In the genomic region with DNA sequence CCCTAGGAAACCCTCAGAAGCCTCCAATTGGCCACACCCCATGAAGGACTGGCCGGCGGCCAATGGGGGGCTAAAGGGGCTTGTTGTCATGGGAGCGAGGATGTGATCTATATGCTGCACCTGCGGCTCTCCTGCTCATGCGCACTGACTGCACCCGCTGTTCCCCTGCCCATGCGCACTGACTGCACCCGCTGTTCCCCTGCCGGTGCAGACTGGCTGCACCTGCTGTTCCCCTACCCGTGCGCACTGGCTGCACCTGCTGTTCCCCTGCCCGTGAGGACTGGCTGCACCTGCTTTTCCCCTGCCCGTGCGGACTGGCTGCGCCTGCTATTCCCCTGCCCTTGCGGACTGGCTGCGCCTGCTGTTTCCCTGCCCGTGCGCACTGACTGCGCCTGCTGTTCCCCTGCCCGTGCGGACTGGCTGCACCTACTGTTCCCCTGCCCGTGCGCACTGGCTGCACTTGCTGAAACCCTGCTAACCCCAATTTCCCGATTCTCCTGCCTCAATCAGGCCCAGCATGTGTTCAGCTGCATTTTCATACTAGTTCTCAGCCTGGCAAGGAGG, we compare ENCODE assay signal across 8 cellular contexts. TPM values are rescaled to one million over a fixed set of nuclear protein-coding genes. Genes with fewer than 3 reads are reported as not detected.
DNase-seq lines count a peak whose midpoint lies in the region; ATAC-seq and TF ChIP-seq lines count a peak whose summit lies in the region.

No MANE protein-coding gene starts in this region.

- H3K27ac Mint-ChIP-seq in activated naive CD4-positive, alpha-beta T cell treated with anti-CD3 and anti-CD28 coated beads, Interleukin-2, amount 50 U/mL, for 72 hours = no peak overlapping the region

- H3K4me1 ChIP-seq in tibial artery = no peaks in the 10 kb centered on the region

- H3K27me3 ChIP-seq in tibial artery = peaks cover 0 to 36% of the 10 kb centered on the region in 2 donors

- no peak overlapping the region for H3K27ac ChIP-seq in tibial artery

- no peaks in the 10 kb centered on the region for H3K36me3 ChIP-seq in tibial artery

- TF ChIP-seq CTCF in tibial artery (IDR thresholded peaks at IDR 0.05) = no peak

- no peak overlapping the region for H3K4me3 ChIP-seq in tibial artery

- H3K36me3 Mint-ChIP-seq in activated naive CD4-positive, alpha-beta T cell treated with anti-CD3 and anti-CD28 coated beads, Interleukin-2, amount 50 U/mL, for 72 hours = no peaks in the 10 kb centered on the region

- intact Hi-C loops in tibial artery (cut with DNase I; ENCODE audit: low total_unique reads) = no loop called here

- DNase-seq in DMS153 (lab: John Stamatoyannopoulos, UW) (peak; percentile 98), KG1 (lab: John Stamatoyannopoulos, UW) (peak; percentile 18), SHP77 treated with DMSO at 0.1 percent for 48 hours (lab: John Stamatoyannopoulos, UW) (peak; percentile 97), kidney tubule cell (ENCODE audit: low spot score) (peak; percentile 58), tibial artery (no peak)
- peak in 1 of 2 donors; percentile 61 for DNase-seq in activated naive CD4-positive, alpha-beta T cell treated with anti-CD3 and anti-CD28 coated beads, Interleukin-2, amount 50 U/mL, for 72 hours (ENCODE audit: low spot score in 2 of 2)
- peak in 2 of 3 donors; percentile 16 to 25 for DNase-seq in stimulated activated CD4-positive, alpha-beta T cell treated with anti-CD3 and anti-CD28 coated beads, TNF-alpha, amount 100 ng/mL, for 1 hour (ENCODE audit: low read depth in 3 of 3, low spot score in 1 of 3)

- no peaks in the 10 kb centered on the region for H3K9me3 ChIP-seq in tibial artery

- peak; percentile 89 for ATAC-seq in GM21529 (IDR thresholded peaks at IDR 0.05; ENCODE audit: unreplicated experiment)
- ATAC-seq in activated naive CD4-positive, alpha-beta T cell treated with anti-CD3 and anti-CD28 coated beads, Interleukin-2, amount 50 U/mL, for 72 hours = peak; percentile 81 to 96

- H3K9me3 Mint-ChIP-seq in activated naive CD4-positive, alpha-beta T cell treated with anti-CD3 and anti-CD28 coated beads, Interleukin-2, amount 50 U/mL, for 72 hours = no peaks in the 10 kb centered on the region

RNA-seq across cellular contexts. Expression of a gene that starts 16.8 kb away (rescaled TPM):
- 10 to 100 TPM; 27.2 to 30.9 TPM for total RNA-seq in activated naive CD4-positive, alpha-beta T cell treated with anti-CD3 and anti-CD28 coated beads, Interleukin-2, amount 50 U/mL, for 72 hours

RNA-seq across cellular contexts. Expression of a gene that starts 46.4 kb away (rescaled TPM):
- 10 to 100 TPM in 1 of 2 donors, 1 to 10 TPM in 1; 6.9 to 16.7 TPM for total RNA-seq in activated naive CD4-positive, alpha-beta T cell treated with anti-CD3 and anti-CD28 coated beads, Interleukin-2, amount 50 U/mL, for 72 hours

Comparison
In these comparisons a context has a peak if more than half of its experiments do, and no peak if none do; other contexts are left out.
1. DNase-seq: peak in DMS153 (single experiment), KG1 (single experiment), SHP77 treated with DMSO at 0.1 percent for 48 hours (single experiment), kidney tubule cell (single experiment) and stimulated activated CD4-positive, alpha-beta T cell treated with anti-CD3 and anti-CD28 coated beads, TNF-alpha, amount 100 ng/mL, for 1 hour (2 of 3); none in tibial artery (0 of 2).